In genomic region chr15:66889298-66889697, GRCh38 we compare ENCODE assay signal across 2 cellular contexts.
TF ChIP-seq lines count a peak whose summit lies in the region.

No MANE protein-coding gene starts in this region.

TF ChIP-seq in HEK293, 187 proteins besides CTCF, POLR2A, EP300 and RAD21 (continued from another document and continues in another):
- TF ChIP-seq ZNF639 (tag by site-specific recombination; IDR thresholded peaks at IDR 0.05) = 0 out of 2 replicates have a peak, but pooled peaks have one; percentile 34
- peak; percentile 37; the same call in 1 of the 2 replicates for TF ChIP-seq ZNF140 (tag by site-specific recombination; IDR thresholded peaks at IDR 0.05)
- peak; percentile 26; the same call in 1 of the 2 replicates for TF ChIP-seq ZNF133 (tag by site-specific recombination; IDR thresholded peaks at IDR 0.05)
- 0 out of 2 replicates have a peak, but pooled peaks have one; percentile 13 for TF ChIP-seq ZNF692 (tag by site-specific recombination; IDR thresholded peaks at IDR 0.05)
- TF ChIP-seq ZNF280D (tag by site-specific recombination; IDR thresholded peaks at IDR 0.05) = 0 out of 2 replicates have a peak, but pooled peaks have one; percentile 51
- peak; percentile 85 for TF ChIP-seq ZNF529 (tag by site-specific recombination; IDR thresholded peaks at IDR 0.05; ENCODE audit: insufficient replicate concordance)
- 0 out of 2 replicates have a peak, but pooled peaks have one; percentile 32 for TF ChIP-seq ZNF518A (tag by site-specific recombination; conservative IDR thresholded peaks at IDR 0.05; ENCODE audit: low read depth)
- 0 out of 2 replicates have a peak, but pooled peaks have one; percentile 24 for TF ChIP-seq ZNF404 (tag by site-specific recombination; IDR thresholded peaks at IDR 0.05)
- peak; percentile 78; the same call in 1 of the 2 replicates for TF ChIP-seq ZNF626 (tag by site-specific recombination; IDR thresholded peaks at IDR 0.05)
- TF ChIP-seq SETDB1 (IDR thresholded peaks at IDR 0.05; ENCODE audit: insufficient read length, low read length) = peak; percentile 98

TF ChIP-seq in K562, 482 proteins besides CTCF, POLR2A, EP300 and RAD21 (continued from another document):
- TF ChIP-seq ZNF280A (IDR thresholded peaks at IDR 0.05; ENCODE audit: low read depth, partially characterized antibody) (peak; percentile 58), TRIM24 (IDR thresholded peaks at IDR 0.05) (0 out of 4 replicates have a peak, but pooled peaks of 1 of the 2 experiments have one; percentile 14), TRIM28 (IDR thresholded peaks at IDR 0.05) (peak; percentile 86; the same call in 1 of the 2 replicates)
